ENCODE assay signal across 1 cellular context in the genomic region with DNA sequence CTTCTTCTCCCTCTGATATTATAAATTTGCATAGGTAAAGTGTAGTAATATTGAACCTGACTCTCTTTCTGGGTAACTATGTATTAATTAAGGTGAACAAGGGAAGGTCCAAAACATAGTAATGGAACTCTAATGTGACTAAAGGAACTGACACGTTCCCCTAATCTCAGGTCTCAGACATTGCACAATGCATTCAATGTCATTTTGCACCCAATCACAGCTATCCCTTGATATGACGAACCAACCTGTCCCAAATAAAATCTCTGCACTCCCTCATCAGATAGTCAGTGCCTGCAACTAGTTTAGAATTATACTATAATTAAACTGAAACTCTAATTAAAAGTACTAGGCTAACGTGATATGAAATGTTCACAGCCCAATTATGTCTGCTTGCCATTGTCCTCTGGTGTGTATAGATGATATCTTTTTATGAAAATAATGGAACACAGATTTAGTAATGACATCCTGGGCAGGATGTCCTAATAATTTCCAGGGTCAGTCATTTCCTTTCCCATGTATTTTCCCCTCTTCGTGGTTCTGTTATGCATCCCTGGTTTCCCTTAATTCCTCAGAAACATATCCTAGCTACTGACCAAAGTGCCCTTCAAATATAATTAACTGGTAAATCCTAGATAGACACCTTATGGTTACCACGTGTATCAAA.
TF ChIP-seq lines count a peak whose summit lies in the region.

No MANE protein-coding gene starts in this region.

TF ChIP-seq in WTC11, 78 proteins besides CTCF, POLR2A, EP300 and RAD21 (continued from another document):
- no peak for TF ChIP-seq KAT7 (CRISPR knock-in tag; IDR thresholded peaks at IDR 0.05; ENCODE audit: borderline replicate concordance)
